Comparison of ENCODE assay signal across 9 cellular contexts in genomic region chr10:113093188-113094113, GRCh38.
A peak's percentile ranks its signal among the peaks of the same experiment; 100 is the strongest.
DNase-seq lines count a peak whose midpoint lies in the region; TF ChIP-seq lines count a peak whose summit lies in the region.
"Had no signal": no experiment of that assay in that cellular context is flagged by ENCODE, and none has a peak within 500 bp of the region (broad histone marks: within the 10 kb centered on the region; RNA-seq: fewer than 3 reads in every experiment).

No MANE protein-coding gene starts in this region.

- in situ Hi-C loops in transverse colon (cut with MboI; ENCODE audit: low pct_ligation_motif_present in 1 of 4, low pct_unique_long_range_greater_than_20kb in 1 of 4, low sequenced_read_pairs in 3 of 4) = loop anchor here in 1 of 4 donors (25.0 kb wide), 1 partner anchor 131 kb away; the partner anchor contains the start of gene TCF7L2

- H3K4me3 ChIP-seq in transverse colon (no peak overlapping the region), BE2C (ENCODE audit: low read depth, low read length) (no peak overlapping the region), sigmoid colon (no peak overlapping the region)
- H3K4me3 ChIP-seq: SK-N-MC had no signal

- TF ChIP-seq EP300 in transverse colon (IDR thresholded peaks at IDR 0.05; ENCODE audit: low read depth) (no peak), sigmoid colon (IDR thresholded peaks at IDR 0.05) (no peak)

- intact Hi-C loops in activated CD4-positive, alpha-beta memory T cell treated with anti-CD3 and anti-CD28 coated beads for 36 hours (cut with micrococcal nuclease) = loop anchor here (1.0 kb wide), 2 partner anchors 107 to 112 kb away; no protein-coding TSS in a partner anchor
- intact Hi-C loops in transverse colon (cut with DNase I; ENCODE audit: low total_unique reads) (no loop called here), sigmoid colon (cut with DNase I) (no loop called here)

- H3K9me3 ChIP-seq in transverse colon = no peaks in the 10 kb centered on the region
- no peaks in the 10 kb centered on the region for H3K9me3 ChIP-seq in BE2C
- H3K9me3 ChIP-seq in sigmoid colon = no peaks in the 10 kb centered on the region

- POLR2A ChIA-PET in activated CD4-positive, alpha-beta memory T cell treated with anti-CD3 and anti-CD28 coated beads, Interleukin-2, amount 10 ng/mL, durations not matched to agents 7 days and 5 days (lab: Charles Lee) = interaction anchor here (1.4 to 1.7 kb wide), 2 partner anchors 33 to 868 kb away, joined by 3 to 4 read pairs; no protein-coding TSS in a partner anchor
- POLR2A ChIA-PET in activated CD4-positive, alpha-beta memory T cell treated with anti-CD3 and anti-CD28 coated beads for 36 hours (lab: Charles Lee) = interaction anchor here (0.6 kb wide), 1 partner anchor 127 kb away, joined by 3 read pairs; no protein-coding TSS in a partner anchor

- CTCF ChIA-PET in activated CD4-positive, alpha-beta memory T cell treated with anti-CD3 and anti-CD28 coated beads, Interleukin-2, amount 10 ng/mL, durations not matched to agents 7 days and 5 days (lab: Charles Lee) = no interaction called here
- CTCF ChIA-PET in activated CD4-positive, alpha-beta memory T cell treated with anti-CD3 and anti-CD28 coated beads for 36 hours (lab: Charles Lee) = no interaction called here

- H3K27ac ChIP-seq in transverse colon (peak overlapping the region; percentile 77 to 81 (median 78)), sigmoid colon (peak overlapping the region in 1 of 4 donors; percentile 28), caudate nucleus (ENCODE audit: low read depth, low read length) (no peak overlapping the region)
- H3K27ac ChIP-seq: SK-N-MC had no signal

- H3K36me3 ChIP-seq in transverse colon (no peaks in the 10 kb centered on the region), BE2C (no peaks in the 10 kb centered on the region), sigmoid colon (no peaks in the 10 kb centered on the region)

- H3K4me1 ChIP-seq in transverse colon (peaks cover 20 to 71% (median 47%) of the 10 kb centered on the region in 4 donors), BE2C (peaks cover 14% of the 10 kb centered on the region), sigmoid colon (peaks cover 0 to 50% (median 45%) of the 10 kb centered on the region in 4 donors)

- peaks cover 22% of the 10 kb centered on the region for H3K4me1 Mint-ChIP-seq in activated CD4-positive, alpha-beta memory T cell treated with anti-CD3 and anti-CD28 coated beads, Interleukin-2, amount 10 ng/mL, durations not matched to agents 7 days and 5 days
- H3K4me1 Mint-ChIP-seq in activated CD4-positive, alpha-beta memory T cell treated with anti-CD3 and anti-CD28 coated beads for 36 hours (ENCODE audit: low read depth) = peaks cover 16% of the 10 kb centered on the region
- H3K4me1 Mint-ChIP-seq in endothelial cell (ENCODE audit: unreplicated experiment) = peaks cover 30% of the 10 kb centered on the region

- WGBS in transverse colon (ENCODE audit: low coverage in 1 of 2), 2 donors = 39 to 44% methylated on average over 4 to 10 of the region's 10 CpGs
- 18 to 62% methylated on average over 10 of the region's 10 CpGs for WGBS in sigmoid colon, 2 donors

- H3K27me3 Mint-ChIP-seq in activated CD4-positive, alpha-beta memory T cell treated with anti-CD3 and anti-CD28 coated beads, Interleukin-2, amount 10 ng/mL, durations not matched to agents 7 days and 5 days = peaks cover 11% of the 10 kb centered on the region
- H3K27me3 Mint-ChIP-seq in activated CD4-positive, alpha-beta memory T cell treated with anti-CD3 and anti-CD28 coated beads for 36 hours = no peaks in the 10 kb centered on the region
- peaks cover 3% of the 10 kb centered on the region for H3K27me3 Mint-ChIP-seq in endothelial cell (ENCODE audit: unreplicated experiment)

- H3K27ac Mint-ChIP-seq in activated CD4-positive, alpha-beta memory T cell treated with anti-CD3 and anti-CD28 coated beads, Interleukin-2, amount 10 ng/mL, durations not matched to agents 7 days and 5 days = peak overlapping the region; percentile 74
- H3K27ac Mint-ChIP-seq in activated CD4-positive, alpha-beta memory T cell treated with anti-CD3 and anti-CD28 coated beads for 36 hours = no peak overlapping the region
- H3K27ac Mint-ChIP-seq in endothelial cell (ENCODE audit: unreplicated experiment) = peak overlapping the region; percentile 59

- peaks cover 11% of the 10 kb centered on the region for H3K36me3 Mint-ChIP-seq in activated CD4-positive, alpha-beta memory T cell treated with anti-CD3 and anti-CD28 coated beads, Interleukin-2, amount 10 ng/mL, durations not matched to agents 7 days and 5 days (ENCODE audit: low read depth)
- H3K36me3 Mint-ChIP-seq in activated CD4-positive, alpha-beta memory T cell treated with anti-CD3 and anti-CD28 coated beads for 36 hours = no peaks in the 10 kb centered on the region
- H3K36me3 Mint-ChIP-seq in endothelial cell (ENCODE audit: low read depth, unreplicated experiment) = peaks cover 30% of the 10 kb centered on the region

- no peak for DNase-seq in activated CD4-positive, alpha-beta memory T cell treated with anti-CD3 and anti-CD28 coated beads, Interleukin-2, amount 10 ng/mL, durations not matched to agents 7 days and 5 days
- DNase-seq in activated CD4-positive, alpha-beta memory T cell treated with anti-CD3 and anti-CD28 coated beads for 36 hours = no peak
- DNase-seq in M059J (ENCODE audit: low read depth) (peak; percentile 71), endothelial cell (ENCODE audit: low spot score) (no peak), transverse colon (peak; percentile 46), BE2C (no peak), sigmoid colon (no peak), caudate nucleus (lab: John Stamatoyannopoulos, UW) (no peak)

- TF ChIP-seq CTCF in endothelial cell (IDR thresholded peaks at IDR 0.05; ENCODE audit: unreplicated experiment) (no peak), transverse colon (IDR thresholded peaks at IDR 0.05) (peak in 1 of 5 experiments; percentile 12), BE2C (IDR thresholded peaks at IDR 0.05; ENCODE audit: low read depth, low read length) (no peak), sigmoid colon (IDR thresholded peaks at IDR 0.05) (no peak)

- no peak for TF ChIP-seq POLR2A in transverse colon (IDR thresholded peaks at IDR 0.05)
- no peak for TF ChIP-seq POLR2A in sigmoid colon (IDR thresholded peaks at IDR 0.05)

- peaks cover 6% of the 10 kb centered on the region for H3K9me3 Mint-ChIP-seq in activated CD4-positive, alpha-beta memory T cell treated with anti-CD3 and anti-CD28 coated beads, Interleukin-2, amount 10 ng/mL, durations not matched to agents 7 days and 5 days
- H3K9me3 Mint-ChIP-seq in activated CD4-positive, alpha-beta memory T cell treated with anti-CD3 and anti-CD28 coated beads for 36 hours = peaks cover 3% of the 10 kb centered on the region
- no peaks in the 10 kb centered on the region for H3K9me3 Mint-ChIP-seq in endothelial cell (ENCODE audit: unreplicated experiment)

- H3K4me3 Mint-ChIP-seq in activated CD4-positive, alpha-beta memory T cell treated with anti-CD3 and anti-CD28 coated beads, Interleukin-2, amount 10 ng/mL, durations not matched to agents 7 days and 5 days = peak overlapping the region; percentile 3
- H3K4me3 Mint-ChIP-seq in activated CD4-positive, alpha-beta memory T cell treated with anti-CD3 and anti-CD28 coated beads for 36 hours = no peak overlapping the region
- peak overlapping the region; percentile 18 for H3K4me3 Mint-ChIP-seq in endothelial cell (ENCODE audit: unreplicated experiment)

- H3K27me3 ChIP-seq in transverse colon = no peaks in the 10 kb centered on the region
- H3K27me3 ChIP-seq in BE2C = no peaks in the 10 kb centered on the region
- H3K27me3 ChIP-seq in sigmoid colon = no peaks in the 10 kb centered on the region

Comparison
In these comparisons a context has a peak if more than half of its experiments do, and no peak if none do; other contexts are left out.
1. DNase-seq: peak in M059J (single experiment) and transverse colon (single experiment); none in activated CD4-positive, alpha-beta memory T cell treated with anti-CD3 and anti-CD28 coated beads, Interleukin-2, amount 10 ng/mL, durations not matched to agents 7 days and 5 days (single experiment), activated CD4-positive, alpha-beta memory T cell treated with anti-CD3 and anti-CD28 coated beads for 36 hours (single experiment), endothelial cell (single experiment), BE2C (single experiment), sigmoid colon (single experiment) and caudate nucleus (0 of 61).